23 cellular contexts compared by ENCODE assay signal in the genomic region with DNA sequence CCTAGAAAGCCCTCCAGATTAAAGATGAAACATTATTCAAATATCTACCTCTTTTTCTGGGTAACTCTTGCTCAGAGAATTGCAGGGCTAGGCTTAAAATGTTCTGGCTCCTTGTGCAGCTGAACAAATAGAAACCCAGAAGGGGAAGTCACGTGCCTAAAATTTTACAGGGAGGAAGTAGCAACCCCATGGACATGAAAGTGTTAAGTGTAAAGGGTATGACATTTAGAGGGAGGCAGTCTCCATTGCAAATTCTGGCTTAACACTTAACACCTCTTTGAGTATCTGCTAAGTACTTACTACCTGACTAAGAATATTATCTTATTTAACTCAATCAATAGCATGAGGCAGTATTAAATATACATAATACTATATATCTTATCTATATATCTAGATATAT.
"Had no signal": no experiment of that assay in that cellular context is flagged by ENCODE, and none has a peak within 500 bp of the region (broad histone marks: within the 10 kb centered on the region; RNA-seq: fewer than 3 reads in every experiment).

No MANE protein-coding gene starts in this region.

- ATAC-seq: activated T-helper 17 cell treated with anti-CD3 and anti-CD28 coated beads, Interleukin-2, amount 50 U/mL, for 72 hours; T-cell had no signal

- H3K4me3 ChIP-seq: Peyer's patch, SK-N-MC had no signal

- H3K27ac ChIP-seq: KMS-11, Peyer's patch, RWPE1, SK-N-MC, VCaP had no signal

- H3K9ac ChIP-seq: KMS-11 had no signal

- H3K27me3 ChIP-seq: Peyer's patch had no signal

- DNase-seq: activated CD4-positive, alpha-beta memory T cell treated with anti-CD3 and anti-CD28 coated beads, Interleukin-2, amount 10 ng/mL, durations not matched to agents 7 days and 5 days; activated CD4-positive, alpha-beta T cell treated with anti-CD3 and anti-CD28 coated beads, Interleukin-2, amount 50 U/mL, for 1 hour; activated CD4-positive, CD25-positive, alpha-beta regulatory T cell; activated gamma-delta T cell; activated naive CD4-positive, alpha-beta T cell treated with anti-CD3 and anti-CD28 coated beads for 36 hours; activated T-cell treated with anti-CD3 and anti-CD28 coated beads for 4 hours; activated T-cell treated with anti-CD3 and anti-CD28 coated beads, Interleukin-2, amount 50 U/mL, for 48 hours; NCI-H1092 treated with DMSO at 0.1 percent for 48 hours; NCI-H1417 treated with DMSO at 0.1 percent for 48 hours; NCI-H1694; NCI-H2081; NCI-H446; NCI-H526; Peyer's patch; Right ventricle myocardium superior; T-cell; T-helper 2 cell; T1000 had no signal

- H3K4me2 ChIP-seq: KMS-11 had no signal

- H3K36me3 ChIP-seq: Peyer's patch had no signal

- H3K9me3 ChIP-seq: Peyer's patch had no signal

- H3K4me1 ChIP-seq: Peyer's patch had no signal
